In genomic region chr19:38869836-38870607, GRCh38 we compare ENCODE assay signal across 8 cellular contexts. TPM values are rescaled to one million over a fixed set of nuclear protein-coding genes. Genes with fewer than 3 reads are reported as not detected.
A peak's percentile ranks its signal among the peaks of the same experiment; 100 is the strongest.
DNase-seq lines count a peak whose midpoint lies in the region; ATAC-seq and TF ChIP-seq lines count a peak whose summit lies in the region.

No MANE protein-coding gene starts in this region.

- TF ChIP-seq CTCF in BJ (IDR thresholded peaks at IDR 0.05; ENCODE audit: insufficient read depth, low read depth, low read length) (peak; percentile 86), choroid plexus epithelial cell (conservative IDR thresholded peaks at IDR 0.05; ENCODE audit: low read depth, low read length) (peak; percentile 75)

- H3K4me3 ChIP-seq in BJ (ENCODE audit: low read depth, low read length) = peak overlapping the region; percentile 37
- peak overlapping the region; percentile 54 for H3K4me3 ChIP-seq in choroid plexus epithelial cell (ENCODE audit: low read depth, low read length)

- CTCF ChIA-PET in BJ (lab: Yijun Ruan, JAX) = interaction anchor here (0.6 to 3.3 kb wide), 17 partner anchors 10 to 467 kb away, joined by 3 to 29 read pairs (median 5); partner anchors contain the start of genes ACTN4, FAM98C, NFKBIB and RINL

- no peaks in the 10 kb centered on the region for H3K36me3 ChIP-seq in BJ (ENCODE audit: control insufficient read depth, insufficient read depth, low read length)

- DNase-seq in BJ (ENCODE audit: low read depth) (no peak), Kasumi-1 (lab: John Stamatoyannopoulos, UW) (peak; percentile 45 to 47), choroid plexus epithelial cell (ENCODE audit: low read depth) (peak; percentile 63), left lobe of liver (ENCODE audit: low spot score) (peak; percentile 94), NCI-H2171 (lab: John Stamatoyannopoulos, UW) (no peak)
- peak; percentile 95 for DNase-seq in activated CD4-positive, alpha-beta T cell treated with anti-CD3 and anti-CD28 coated beads for 48 hours
- peak; percentile 89 to 91 for DNase-seq in stimulated activated CD4-positive, alpha-beta T cell treated with anti-CD3 and anti-CD28 coated beads, Interleukin-2, amount 100 ng/mL, for 48 hours

- ATAC-seq in GM21381 (IDR thresholded peaks at IDR 0.05; ENCODE audit: unreplicated experiment) = peak; percentile 62
- peak; percentile 98 for ATAC-seq in left lobe of liver

- no peaks in the 10 kb centered on the region for H3K27me3 ChIP-seq in BJ (ENCODE audit: control insufficient read depth, insufficient read depth, low read length)

- POLR2A ChIA-PET in BJ (lab: Charles Lee) = no interaction called here

RNA-seq across cellular contexts. Expression of gene RINL, which starts 8.1 kb away (rescaled TPM):
- polyA plus RNA-seq in BJ (2011; rRNA removed) = 1.9 TPM in 2 replicates
- 0.90 and 1.1 TPM in 2 replicates for polyA minus RNA-seq in BJ (2011; rRNA and poly(A)+ RNA removed)
- 5.6 TPM for total RNA-seq in left lobe of liver

RNA-seq across cellular contexts. Expression of gene HNRNPL, which starts 20.2 kb away (rescaled TPM):
- polyA plus RNA-seq in BJ (2011; rRNA removed) = 266 and 342 TPM in 2 replicates
- polyA minus RNA-seq in BJ (2011; rRNA and poly(A)+ RNA removed) = 228 and 270 TPM in 2 replicates
- total RNA-seq in left lobe of liver = 93.1 TPM

RNA-seq across cellular contexts. Expression of gene SIRT2, which starts 29.4 kb away (rescaled TPM):
- 44.4 and 71.8 TPM in 2 replicates for polyA plus RNA-seq in BJ (2011; rRNA removed)
- 15.4 and 35.5 TPM in 2 replicates for polyA minus RNA-seq in BJ (2011; rRNA and poly(A)+ RNA removed)
- 31.2 TPM for total RNA-seq in left lobe of liver

RNA-seq across cellular contexts. Expression of gene NFKBIB, which starts 29.7 kb away (rescaled TPM):
- 12.8 and 20.6 TPM in 2 replicates for polyA plus RNA-seq in BJ (2011; rRNA removed)
- polyA minus RNA-seq in BJ (2011; rRNA and poly(A)+ RNA removed) = 2.6 and 4.3 TPM in 2 replicates
- 19.0 TPM for total RNA-seq in left lobe of liver

RNA-seq across cellular contexts. Expression of gene ECH1, which starts 38.4 kb away (rescaled TPM):
- 75.6 and 124 TPM in 2 replicates for polyA plus RNA-seq in BJ (2011; rRNA removed)
- polyA minus RNA-seq in BJ (2011; rRNA and poly(A)+ RNA removed) = 21.2 and 31.1 TPM in 2 replicates
- total RNA-seq in left lobe of liver = 439 TPM

Comparison
In these comparisons a context has a peak if more than half of its experiments do, and no peak if none do; other contexts are left out.
1. DNase-seq: peak in Kasumi-1 (2 of 2), activated CD4-positive, alpha-beta T cell treated with anti-CD3 and anti-CD28 coated beads for 48 hours (single experiment), choroid plexus epithelial cell (single experiment), left lobe of liver (single experiment) and stimulated activated CD4-positive, alpha-beta T cell treated with anti-CD3 and anti-CD28 coated beads, Interleukin-2, amount 100 ng/mL, for 48 hours (2 of 2); none in BJ (single experiment) and NCI-H2171 (single experiment).